ENCODE assay signal across 8 cellular contexts in the genomic region with DNA sequence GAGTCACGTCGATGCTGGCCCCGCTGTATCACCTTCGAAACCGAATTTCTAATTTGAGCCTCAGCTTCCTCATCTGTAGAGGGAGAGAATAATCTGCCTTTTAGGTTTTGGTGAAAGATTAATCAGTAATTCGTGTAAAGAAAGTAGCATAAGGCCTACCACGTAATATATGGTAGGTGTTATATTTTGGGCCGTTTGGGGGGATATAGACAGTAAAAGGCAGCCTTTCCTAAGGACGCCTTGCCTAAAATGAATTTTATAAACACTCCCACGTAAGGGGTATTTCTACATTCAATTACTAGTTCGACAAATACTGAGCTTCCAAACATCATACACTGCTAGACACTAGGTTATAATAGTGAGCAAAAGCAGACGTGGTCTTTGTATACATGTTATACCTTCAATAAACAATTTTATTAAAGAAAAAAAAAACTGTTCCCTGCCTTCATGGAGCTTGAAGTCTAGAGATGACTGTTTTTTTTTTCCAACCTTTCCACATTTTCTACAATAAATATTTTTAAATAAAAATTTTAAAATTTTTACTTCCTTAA. TPM values are rescaled to one million over a fixed set of nuclear protein-coding genes. Genes with fewer than 3 reads are reported as not detected.
DNase-seq lines count a peak whose midpoint lies in the region; ATAC-seq, FAIRE-seq and TF ChIP-seq lines count a peak whose summit lies in the region.

No MANE protein-coding gene starts in this region.

- H3K9me3 ChIP-seq in heart right ventricle = no peaks in the 10 kb centered on the region
- H3K9me3 ChIP-seq in K562 (replicated peaks; ENCODE audit: control insufficient read depth, insufficient read depth, low read depth, low read length) = no peaks in the 10 kb centered on the region
- no peaks in the 10 kb centered on the region for H3K9me3 ChIP-seq in mesenchymal stem cell (ENCODE audit: control insufficient read depth, low read length)
- H3K9me3 ChIP-seq in uterus = no peaks in the 10 kb centered on the region

- 9 to 10% methylated on average over 12 of the region's 12 CpGs for WGBS in heart right ventricle, 2 donors
- 3% methylated on average over 12 of the region's 12 CpGs for WGBS in K562 (ENCODE audit: insufficient coverage, low coverage, missing lambda C conversion rate)
- 0% methylated on average over 4 of the region's 12 CpGs for WGBS in mesenchymal stem cell

- H3K27ac ChIP-seq in heart right ventricle (peak overlapping the region; percentile 86 to 99 (median 96)), K562 (ENCODE audit: extremely low read depth, low read depth, low read length) (peak overlapping the region; percentile 98), mesenchymal stem cell (ENCODE audit: low read length, poor library complexity, severe bottlenecking) (peak overlapping the region; percentile 18), uterus (peak overlapping the region; percentile 96 to 98)

- DNase-seq in heart right ventricle (no peak), cardiac septum (ENCODE audit: low spot score) (no peak), K562 (ENCODE audit: extremely low read depth in 1 of 4, low spot score in 3 of 4) (no peak), mesenchymal stem cell (no peak), uterus (no peak), NCI-H2107 (lab: John Stamatoyannopoulos, UW) (no peak), NCI-H1105 (lab: John Stamatoyannopoulos, UW) (no peak), EL (no peak)

- CTCF ChIA-PET in K562 (lab: Yijun Ruan, JAX; ENCODE audit: low intra/inter-chr PET ratio) = interaction anchor here (1.2 kb wide), 1 partner anchor 136 kb away, joined by 3 read pairs; no protein-coding TSS in a partner anchor

- H2BK15ac ChIP-seq in mesenchymal stem cell (ENCODE audit: low read depth, poor library complexity, severe bottlenecking) = no peak overlapping the region

- ATAC-seq in heart right ventricle (no peak), K562 (no peak; the same call in 2 of the 3 replicates)

- H3K4ac ChIP-seq in mesenchymal stem cell (ENCODE audit: low read depth in 1 of 2, low read length in 2 of 2) = peak overlapping the region; percentile 96

- no peak overlapping the region for H2AK5ac ChIP-seq in mesenchymal stem cell (ENCODE audit: low read length, severe bottlenecking)

- peak overlapping the region; percentile 91 for H3K4me2 ChIP-seq in K562 (ENCODE audit: insufficient read depth, low read length)
- peak overlapping the region; percentile 81 for H3K4me2 ChIP-seq in mesenchymal stem cell (ENCODE audit: low read length, poor library complexity, severe bottlenecking)

- H3K14ac ChIP-seq in mesenchymal stem cell (ENCODE audit: low read length in 2 of 2) = peak overlapping the region; percentile 88 to 99

- H3K18ac ChIP-seq in mesenchymal stem cell (ENCODE audit: low read depth in 1 of 2, low read length in 2 of 2) = peak overlapping the region; percentile 97 to 100

- H3K4me1 ChIP-seq in heart right ventricle = peaks cover 3 to 34% (median 16%) of the 10 kb centered on the region in 9 donors
- peaks cover 16 to 17% of the 10 kb centered on the region in 2 experiments for H3K4me1 ChIP-seq in K562 (replicated peaks in 1 of 2; ENCODE audit: control insufficient read depth in 2 of 2, insufficient read depth in 2 of 2, low read length in 2 of 2)
- peaks cover 2% of the 10 kb centered on the region for H3K4me1 ChIP-seq in mesenchymal stem cell (ENCODE audit: control insufficient read depth, insufficient read depth, low read depth, low read length)
- peaks cover 0 to 4% of the 10 kb centered on the region in 2 donors for H3K4me1 ChIP-seq in uterus

- TF ChIP-seq POLR2A in K562 (conservative IDR thresholded peaks at IDR 0.05) (no peak), uterus (IDR thresholded peaks at IDR 0.05) (no peak)

- in situ Hi-C loops in K562 (cut with MboI) = no loop called here

- H2AFZ ChIP-seq in K562 (ENCODE audit: low read depth, low read length) = peak overlapping the region; percentile 97
- peak overlapping the region; percentile 43 for H2AFZ ChIP-seq in mesenchymal stem cell (ENCODE audit: low read depth, low read length)

- TF ChIP-seq RAD21 in K562 (CRISPR knock-in tag; conservative IDR thresholded peaks at IDR 0.05 in 1 of 2, IDR thresholded peaks at IDR 0.05 in 1 of 2) = no peak

- H2BK12ac ChIP-seq in mesenchymal stem cell (ENCODE audit: low read length in 2 of 2) = peak overlapping the region in 1 of 2 experiments; percentile 47

- peaks cover 38% of the 10 kb centered on the region for H3K79me2 ChIP-seq in K562 (ENCODE audit: control insufficient read depth, insufficient read depth, low read length)

- H3K4me3 ChIP-seq in heart right ventricle (peak overlapping the region; percentile 61 to 99 (median 94)), K562 (peak overlapping the region; percentile 76), mesenchymal stem cell (ENCODE audit: insufficient read depth in 1 of 2, low read depth in 1 of 2, low read length in 2 of 2) (peak overlapping the region; percentile 91 to 95), uterus (peak overlapping the region; percentile 98)

- H4K8ac ChIP-seq in mesenchymal stem cell (ENCODE audit: low read length) = peak overlapping the region; percentile 99

- FAIRE-seq in K562 (lab: Jason Lieb, UNC) = no peak

- no peaks in the 10 kb centered on the region for H4K20me1 ChIP-seq in K562 (replicated peaks; ENCODE audit: control insufficient read depth, insufficient read depth, low read length)

- peaks cover 7% of the 10 kb centered on the region for H3K9me1 ChIP-seq in K562 (ENCODE audit: control insufficient read depth, insufficient read depth, low read length)

- TF ChIP-seq EP300 in K562 (IDR thresholded peaks at IDR 0.05; ENCODE audit: low read length) = no peak

- no peaks in the 10 kb centered on the region for H3K27me3 ChIP-seq in heart right ventricle
- H3K27me3 ChIP-seq in K562 (ENCODE audit: control insufficient read depth in 2 of 2, insufficient read depth in 2 of 2, low read length in 2 of 2) = no peaks in the 10 kb centered on the region
- no peaks in the 10 kb centered on the region for H3K27me3 ChIP-seq in mesenchymal stem cell (ENCODE audit: control insufficient read depth in 1 of 2, insufficient read depth in 1 of 2, low read length in 2 of 2)
- H3K27me3 ChIP-seq in uterus = no peaks in the 10 kb centered on the region

- BruUV-seq in K562 (replicated peaks; lab: Mats Ljungman, UMichigan) = no TSS peak

- H3K23ac ChIP-seq in mesenchymal stem cell (ENCODE audit: low read length in 2 of 2) = no peak overlapping the region

- TF ChIP-seq CTCF in heart right ventricle (IDR thresholded peaks at IDR 0.05) (no peak), K562 (IDR thresholded peaks at IDR 0.05 in 2 of 3, conservative IDR thresholded peaks at IDR 0.05 in 1 of 3; ENCODE audit: insufficient read depth in 2 of 3, low read depth in 1 of 3, low read length in 3 of 3) (no peak), uterus (IDR thresholded peaks at IDR 0.05) (no peak)

- H3K79me1 ChIP-seq in mesenchymal stem cell (replicated peaks; ENCODE audit: low read length, poor library complexity, severe bottlenecking) = peaks cover 10% of the 10 kb centered on the region

- H3K36me3 ChIP-seq in heart right ventricle (peaks cover 0 to 21% (median 0%) of the 10 kb centered on the region in 9 donors), K562 (ENCODE audit: control insufficient read depth, insufficient read depth, low read length) (peaks cover 32% of the 10 kb centered on the region), mesenchymal stem cell (ENCODE audit: control insufficient read depth in 1 of 2, insufficient read depth in 2 of 2, low read depth in 1 of 2, low read length in 2 of 2) (peaks cover 7 to 25% of the 10 kb centered on the region in 2 experiments), uterus (no peaks in the 10 kb centered on the region)

- POLR2A ChIA-PET in K562 (lab: Yijun Ruan, JAX) = interaction anchor here (0.6 to 3.4 kb wide), 7 partner anchors 11 to 47 kb away, joined by 3 to 33 read pairs (median 6); a partner anchor contains a TSS

- H3K9ac ChIP-seq in K562 (ENCODE audit: insufficient read depth in 1 of 2, low read depth in 2 of 2, low read length in 2 of 2) = peak overlapping the region; percentile 98 to 100
- H3K9ac ChIP-seq in mesenchymal stem cell (ENCODE audit: low read length) = peak overlapping the region; percentile 99

- peak overlapping the region; percentile 99 for H4K91ac ChIP-seq in mesenchymal stem cell (ENCODE audit: low read length)

- intact Hi-C loops in heart right ventricle (cut with DNase I) = loop anchor here in 1 of 10 donors (2.0 kb wide), 1 partner anchor 42 kb away; a partner anchor contains a TSS
- intact Hi-C loops in cardiac septum (cut with DNase I) = loop anchor here (2.0 to 5.0 kb wide), 3 partner anchors 24 to 99 kb away; a partner anchor contains a TSS
- intact Hi-C loops in K562 (cut with micrococcal nuclease) = no loop called here
- intact Hi-C loops in uterus (cut with DNase I; ENCODE audit: low total_unique reads) = no loop called here

- peak overlapping the region; percentile 93 for H2BK120ac ChIP-seq in mesenchymal stem cell (ENCODE audit: low read depth, low read length)

- peak overlapping the region; percentile 86 for H2BK5ac ChIP-seq in mesenchymal stem cell (ENCODE audit: low read depth, low read length, poor library complexity, severe bottlenecking)

RNA-seq across cellular contexts. Expression of a gene that starts 0.7 kb away (rescaled TPM):
- total RNA-seq in heart right ventricle = 10 to 100 TPM; 13.8 to 25.0 (median 18.0) TPM
- 10 to 100 TPM; 23.2 to 69.3 TPM for polyA plus RNA-seq in heart right ventricle
- 17.3 TPM for total RNA-seq in cardiac septum
- total RNA-seq in K562 (2011; cell fraction: chromatin; rRNA removed; ENCODE audit: low replicate concordance) = 61.7 and 101 TPM in 2 replicates
- total RNA-seq in K562 (2011; cell fraction: nucleolus; rRNA removed) = 84.5 and 103 TPM in 2 replicates
- total RNA-seq in K562 (2011; cell fraction: nucleoplasm; rRNA removed) = 97.8 and 112 TPM in 2 replicates
- 38.9 and 41.1 TPM in 2 replicates for total RNA-seq in K562 (2014; rRNA removed)
- total RNA-seq in K562 (2014; rRNA removed; fragmentation: Illumina TruSeq; extraction: Trizol) = 40.3 and 42.4 TPM in 2 replicates
- total RNA-seq in K562 (2015; rRNA removed; fragmentation: Illumina TruSeq; extraction: Trizol) = 31.1 and 33.9 TPM in 2 replicates
- total RNA-seq in K562 (2021) = 57.2 and 58.8 TPM in 2 replicates
- polyA plus RNA-seq in K562 (2011; rRNA removed) = 66.3 and 77.8 TPM in 2 replicates
- polyA plus RNA-seq in K562 (2011; cell fraction: cytosol; rRNA removed) = 70.4 and 88.4 TPM in 2 replicates
- polyA plus RNA-seq in K562 (2011; cell fraction: nucleus; rRNA removed) = 37.0 and 45.1 TPM in 2 replicates
- 56.0 and 64.7 TPM in 2 replicates for polyA plus RNA-seq in K562 (2012)
- 52.3 and 62.6 TPM in 2 replicates for polyA plus RNA-seq in K562 (2014; fragmentation: Illumina TruSeq; extraction: Trizol)
- polyA plus RNA-seq in K562 (2014; fragmentation: Nextera tagmentation; extraction: Ambion mirVana) = 10 to 100 TPM; 31.6 to 33.3 TPM
- 49.8 and 54.6 TPM in 2 replicates for polyA plus RNA-seq in K562 (2014; rRNA removed)
- polyA minus RNA-seq in K562 (2011; rRNA and poly(A)+ RNA removed) = 58.7 and 70.5 TPM in 2 replicates
- 27.5 and 42.9 TPM in 2 replicates for polyA minus RNA-seq in K562 (2011; cell fraction: cytosol; rRNA and poly(A)+ RNA removed)
- 16.8 and 25.8 TPM in 2 replicates for polyA minus RNA-seq in K562 (2011; cell fraction: nucleus; rRNA and poly(A)+ RNA removed)
- polyA plus RNA-seq in mesenchymal stem cell (2013, experiment 1 of 2) = 23.3 TPM
- 22.6 TPM for polyA plus RNA-seq in mesenchymal stem cell (2013, experiment 2 of 2)
- 10 to 100 TPM; 22.0 to 80.6 (median 35.8) TPM for total RNA-seq in uterus

RNA-seq across cellular contexts. Expression of a gene that starts 11.1 kb away (rescaled TPM):
- total RNA-seq in heart right ventricle (10 to 100 TPM in 2 of 10 donors, 1 to 10 TPM in 5, under 1 TPM in 2, not detected in 1; 0.27 to 18.3 (median 4.4) TPM), cardiac septum (1.9 TPM), K562 (2014; rRNA removed) (not detected in 2 replicates), K562 (2014; rRNA removed; fragmentation: Illumina TruSeq; extraction: Trizol) (not detected in 2 replicates), K562 (2015; rRNA removed; fragmentation: Illumina TruSeq; extraction: Trizol) (not detected in 2 replicates), K562 (2021) (not detected in 2 replicates), uterus (1 to 10 TPM in 1 of 4 donors, under 1 TPM in 1, not detected in 2; 0.26 to 1.1 TPM)
- polyA plus RNA-seq in heart right ventricle (10 to 100 TPM in 1 of 2 donors, 1 to 10 TPM in 1; 8.0 to 25.3 TPM), K562 (2011; rRNA removed) (not detected in 2 replicates), K562 (2014; fragmentation: Illumina TruSeq; extraction: Trizol) (not detected in 2 replicates), K562 (2014; fragmentation: Nextera tagmentation; extraction: Ambion mirVana) (not detected), K562 (2014; rRNA removed) (not detected in 2 replicates)
- total RNA-seq in K562 (2011; cell fraction: chromatin; rRNA removed; ENCODE audit: low replicate concordance) = not detected in 2 replicates
- total RNA-seq in K562 (2011; cell fraction: nucleolus; rRNA removed) = not detected in 2 replicates
- not detected in 2 replicates for total RNA-seq in K562 (2011; cell fraction: nucleoplasm; rRNA removed)
- polyA plus RNA-seq in K562 (2011; cell fraction: cytosol; rRNA removed) = 0.09 and 0.39 TPM in 2 replicates
- not detected in 2 replicates for polyA plus RNA-seq in K562 (2011; cell fraction: nucleus; rRNA removed)
- polyA plus RNA-seq in K562 (2012) = not detected in 2 replicates
- polyA minus RNA-seq in K562 (2011; rRNA and poly(A)+ RNA removed) = not detected in 2 replicates
- not detected in 2 replicates for polyA minus RNA-seq in K562 (2011; cell fraction: cytosol; rRNA and poly(A)+ RNA removed)
- not detected in 2 replicates for polyA minus RNA-seq in K562 (2011; cell fraction: nucleus; rRNA and poly(A)+ RNA removed)
- 0.07 TPM for polyA plus RNA-seq in mesenchymal stem cell (2013, experiment 1 of 2)
- not detected for polyA plus RNA-seq in mesenchymal stem cell (2013, experiment 2 of 2)

RNA-seq across cellular contexts. Expression of a gene that starts 11.5 kb away (rescaled TPM):
- total RNA-seq in heart right ventricle = 1 to 10 TPM in 4 of 10 donors, under 1 TPM in 6; 0.16 to 2.3 (median 0.92) TPM
- 1 to 10 TPM; 1.3 to 1.6 TPM for polyA plus RNA-seq in heart right ventricle
- total RNA-seq in cardiac septum = 1.1 TPM
- 4.4 and 7.9 TPM in 2 replicates for total RNA-seq in K562 (2011; cell fraction: chromatin; rRNA removed; ENCODE audit: low replicate concordance)
- total RNA-seq in K562 (2011; cell fraction: nucleolus; rRNA removed) = 2.8 and 5.7 TPM in 2 replicates
- total RNA-seq in K562 (2011; cell fraction: nucleoplasm; rRNA removed) = 4.6 and 5.8 TPM in 2 replicates
- total RNA-seq in K562 (2014; rRNA removed) = 0.20 TPM in 1 of 2 replicates, not detected in the other
- 0.48 and 0.51 TPM in 2 replicates for total RNA-seq in K562 (2014; rRNA removed; fragmentation: Illumina TruSeq; extraction: Trizol)
- total RNA-seq in K562 (2015; rRNA removed; fragmentation: Illumina TruSeq; extraction: Trizol) = 0.26 TPM in 1 of 2 replicates, not detected in the other
- 0.47 and 0.72 TPM in 2 replicates for total RNA-seq in K562 (2021)
- 1.1 and 1.9 TPM in 2 replicates for polyA plus RNA-seq in K562 (2011; rRNA removed)
- 0.29 and 1.2 TPM in 2 replicates for polyA plus RNA-seq in K562 (2011; cell fraction: cytosol; rRNA removed)
- 3.7 and 5.1 TPM in 2 replicates for polyA plus RNA-seq in K562 (2011; cell fraction: nucleus; rRNA removed)
- polyA plus RNA-seq in K562 (2012) = 0.46 and 0.91 TPM in 2 replicates
- polyA plus RNA-seq in K562 (2014; fragmentation: Illumina TruSeq; extraction: Trizol) = 0.39 and 0.73 TPM in 2 replicates
- polyA plus RNA-seq in K562 (2014; fragmentation: Nextera tagmentation; extraction: Ambion mirVana) = not detected
- polyA plus RNA-seq in K562 (2014; rRNA removed) = 0.23 and 0.32 TPM in 2 replicates
- polyA minus RNA-seq in K562 (2011; rRNA and poly(A)+ RNA removed) = 0.67 and 1.0 TPM in 2 replicates
- not detected in 2 replicates for polyA minus RNA-seq in K562 (2011; cell fraction: cytosol; rRNA and poly(A)+ RNA removed)
- 0.67 and 1.7 TPM in 2 replicates for polyA minus RNA-seq in K562 (2011; cell fraction: nucleus; rRNA and poly(A)+ RNA removed)
- 1.0 TPM for polyA plus RNA-seq in mesenchymal stem cell (2013, experiment 1 of 2)
- polyA plus RNA-seq in mesenchymal stem cell (2013, experiment 2 of 2) = 0.68 TPM
- total RNA-seq in uterus = 10 to 100 TPM in 1 of 4 donors, 1 to 10 TPM in 2, under 1 TPM in 1; 0.26 to 10.7 (median 5.0) TPM

RNA-seq across cellular contexts. Expression of a gene that starts 25.8 kb away (rescaled TPM):
- total RNA-seq in heart right ventricle = 10 to 100 TPM; 18.6 to 36.2 (median 27.9) TPM
- 10 to 100 TPM; 40.7 to 62.3 TPM for polyA plus RNA-seq in heart right ventricle
- total RNA-seq in cardiac septum = 20.4 TPM
- 37.1 and 87.7 TPM in 2 replicates for total RNA-seq in K562 (2011; cell fraction: chromatin; rRNA removed; ENCODE audit: low replicate concordance)
- 57.7 and 63.0 TPM in 2 replicates for total RNA-seq in K562 (2011; cell fraction: nucleolus; rRNA removed)
- 31.0 and 37.3 TPM in 2 replicates for total RNA-seq in K562 (2011; cell fraction: nucleoplasm; rRNA removed)
- 11.4 and 14.0 TPM in 2 replicates for total RNA-seq in K562 (2014; rRNA removed)
- 2.8 and 3.5 TPM in 2 replicates for total RNA-seq in K562 (2014; rRNA removed; fragmentation: Illumina TruSeq; extraction: Trizol)
- total RNA-seq in K562 (2015; rRNA removed; fragmentation: Illumina TruSeq; extraction: Trizol) = 5.4 and 6.9 TPM in 2 replicates
- 11.4 and 12.3 TPM in 2 replicates for total RNA-seq in K562 (2021)
- polyA plus RNA-seq in K562 (2011; rRNA removed) = 7.3 and 12.5 TPM in 2 replicates
- 9.8 and 14.3 TPM in 2 replicates for polyA plus RNA-seq in K562 (2011; cell fraction: cytosol; rRNA removed)
- 49.8 and 57.1 TPM in 2 replicates for polyA plus RNA-seq in K562 (2011; cell fraction: nucleus; rRNA removed)
- polyA plus RNA-seq in K562 (2012) = 7.2 and 18.0 TPM in 2 replicates
- 6.3 and 11.5 TPM in 2 replicates for polyA plus RNA-seq in K562 (2014; fragmentation: Illumina TruSeq; extraction: Trizol)
- polyA plus RNA-seq in K562 (2014; fragmentation: Nextera tagmentation; extraction: Ambion mirVana) = under 1 TPM in 1 of 2 experiments, not detected in 1; 0.15 TPM
- 7.5 and 7.7 TPM in 2 replicates for polyA plus RNA-seq in K562 (2014; rRNA removed)
- polyA minus RNA-seq in K562 (2011; rRNA and poly(A)+ RNA removed) = 5.9 and 7.6 TPM in 2 replicates
- polyA minus RNA-seq in K562 (2011; cell fraction: cytosol; rRNA and poly(A)+ RNA removed) = 9.4 and 11.3 TPM in 2 replicates
- polyA minus RNA-seq in K562 (2011; cell fraction: nucleus; rRNA and poly(A)+ RNA removed) = 16.4 and 29.1 TPM in 2 replicates
- 31.0 TPM for polyA plus RNA-seq in mesenchymal stem cell (2013, experiment 1 of 2)
- 31.2 TPM for polyA plus RNA-seq in mesenchymal stem cell (2013, experiment 2 of 2)
- total RNA-seq in uterus = 10 to 100 TPM in 3 of 4 donors, 1 to 10 TPM in 1; 9.7 to 63.7 (median 33.9) TPM

RNA-seq across cellular contexts. Expression of a gene that starts 42.5 kb away (rescaled TPM):
- total RNA-seq in heart right ventricle (10 to 100 TPM; 49.5 to 76.5 (median 65.4) TPM), cardiac septum (60.1 TPM), K562 (2014; rRNA removed) (17.2 and 17.7 TPM in 2 replicates), K562 (2014; rRNA removed; fragmentation: Illumina TruSeq; extraction: Trizol) (6.1 and 10.2 TPM in 2 replicates), K562 (2015; rRNA removed; fragmentation: Illumina TruSeq; extraction: Trizol) (11.4 and 14.4 TPM in 2 replicates), K562 (2021) (16.7 and 17.3 TPM in 2 replicates), uterus (10 to 100 TPM; 20.4 to 38.8 (median 29.1) TPM)
- polyA plus RNA-seq in heart right ventricle (10 to 100 TPM; 58.0 to 92.1 TPM), K562 (2011; rRNA removed) (25.8 and 47.7 TPM in 2 replicates), K562 (2014; fragmentation: Illumina TruSeq; extraction: Trizol) (15.4 and 16.5 TPM in 2 replicates), K562 (2014; fragmentation: Nextera tagmentation; extraction: Ambion mirVana) (1 to 10 TPM; 3.3 to 5.6 TPM), K562 (2014; rRNA removed) (24.5 and 30.1 TPM in 2 replicates)
- total RNA-seq in K562 (2011; cell fraction: chromatin; rRNA removed; ENCODE audit: low replicate concordance) = 163 and 258 TPM in 2 replicates
- 156 and 166 TPM in 2 replicates for total RNA-seq in K562 (2011; cell fraction: nucleolus; rRNA removed)
- 187 and 194 TPM in 2 replicates for total RNA-seq in K562 (2011; cell fraction: nucleoplasm; rRNA removed)
- polyA plus RNA-seq in K562 (2011; cell fraction: cytosol; rRNA removed) = 28.0 and 36.5 TPM in 2 replicates
- 214 and 337 TPM in 2 replicates for polyA plus RNA-seq in K562 (2011; cell fraction: nucleus; rRNA removed)
- polyA plus RNA-seq in K562 (2012) = 17.4 and 29.8 TPM in 2 replicates
- polyA minus RNA-seq in K562 (2011; rRNA and poly(A)+ RNA removed) = 12.7 and 14.5 TPM in 2 replicates
- polyA minus RNA-seq in K562 (2011; cell fraction: cytosol; rRNA and poly(A)+ RNA removed) = 9.6 and 10.3 TPM in 2 replicates
- 21.4 and 35.1 TPM in 2 replicates for polyA minus RNA-seq in K562 (2011; cell fraction: nucleus; rRNA and poly(A)+ RNA removed)
- 13.7 TPM for polyA plus RNA-seq in mesenchymal stem cell (2013, experiment 1 of 2)
- polyA plus RNA-seq in mesenchymal stem cell (2013, experiment 2 of 2) = 14.3 TPM

Comparison
In these comparisons a context has a peak if more than half of its experiments do, and no peak if none do; other contexts are left out.
1. H3K27ac ChIP-seq: peak in every context shown above with its lines; median percentile 98 in K562; 97 in uterus; 96 in heart right ventricle; 18 in mesenchymal stem cell.